Comparison of ENCODE assay signal across 8 cellular contexts in the genomic region with DNA sequence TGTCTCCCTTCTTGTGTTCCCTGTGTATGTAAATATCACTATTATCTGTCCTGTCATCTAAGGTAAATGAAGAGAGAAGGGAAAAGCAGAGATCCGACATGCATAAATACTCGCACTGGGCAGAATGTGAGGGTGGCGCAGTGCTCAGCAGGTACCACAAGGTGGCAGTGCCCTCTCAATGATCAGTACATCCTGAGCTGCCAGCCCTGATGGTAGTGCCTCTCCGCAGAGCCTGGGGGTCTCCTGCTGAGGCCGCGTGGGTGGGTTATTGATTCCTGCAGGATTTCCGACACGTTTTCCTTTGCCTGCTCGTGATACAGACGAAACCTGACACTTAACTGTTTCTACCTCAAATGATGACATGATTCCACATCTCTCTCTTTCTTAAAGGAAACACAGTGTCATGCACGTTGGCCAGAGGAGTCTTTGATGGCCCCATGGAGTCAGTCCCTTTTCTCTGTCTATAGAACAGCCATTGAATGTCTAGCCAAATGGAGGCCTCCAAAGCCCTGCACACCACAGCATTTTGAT. TPM values are rescaled to one million over a fixed set of nuclear protein-coding genes. Genes with fewer than 3 reads are reported as not detected.
DNase-seq lines count a peak whose midpoint lies in the region; ATAC-seq and TF ChIP-seq lines count a peak whose summit lies in the region.

No MANE protein-coding gene starts in this region.

- H3K4me3 ChIP-seq in lung, result no peak overlapping the region

- H3K27me3 Mint-ChIP-seq in activated CD4-positive, alpha-beta T cell treated with anti-CD3 and anti-CD28 coated beads, Interleukin-2, amount 10 ng/mL, durations not matched to agents 7 days and 5 days, result peaks cover 17% of the 10 kb centered on the region

- no peaks in the 10 kb centered on the region for H3K9me3 Mint-ChIP-seq in activated CD4-positive, alpha-beta T cell treated with anti-CD3 and anti-CD28 coated beads, Interleukin-2, amount 10 ng/mL, durations not matched to agents 7 days and 5 days

- DNase-seq in C1 segment of cervical spinal cord (lab: John Stamatoyannopoulos, UW) (peak in 12 of 14 donors; percentile 21 to 67 (median 41)), GM19238 (ENCODE audit: insufficient read length, low spot score) (peak; percentile 47), NCI-H460 (ENCODE audit: extremely low read depth, low read depth) (peak; percentile 54), dedifferentiated amniotic fluid mesenchymal stem cell (ENCODE audit: extremely low spot score) (peak; percentile 45), lung (ENCODE audit: low spot score) (peak; percentile 59)
- peak; percentile 76 for DNase-seq in activated CD4-positive, alpha-beta T cell treated with anti-CD3 and anti-CD28 coated beads, Interleukin-2, amount 10 ng/mL, durations not matched to agents 7 days and 5 days
- DNase-seq in stimulated activated CD8-positive, alpha-beta memory T cell treated with anti-CD3 and anti-CD28 coated beads, Interleukin-12 subunit alpha, Interleukin-12 subunit beta, amount 100 ng/mL, for 1 hour (ENCODE audit: low read depth), result peak; percentile 58

- H3K9me3 ChIP-seq in lung (ENCODE audit: control insufficient read depth in 2 of 2, insufficient read depth in 1 of 2, low read length in 1 of 2), result no peaks in the 10 kb centered on the region

- peaks cover 19% of the 10 kb centered on the region for H3K4me1 Mint-ChIP-seq in activated CD4-positive, alpha-beta T cell treated with anti-CD3 and anti-CD28 coated beads, Interleukin-2, amount 10 ng/mL, durations not matched to agents 7 days and 5 days

- H3K36me3 ChIP-seq in lung (ENCODE audit: control insufficient read depth in 2 of 2, insufficient read depth in 2 of 2, low read length in 2 of 2), result no peaks in the 10 kb centered on the region

- POLR2A ChIA-PET in activated CD4-positive, alpha-beta T cell treated with anti-CD3 and anti-CD28 coated beads, Interleukin-2, amount 10 ng/mL, durations not matched to agents 7 days and 5 days (lab: Charles Lee), result no interaction called here

- H3K36me3 Mint-ChIP-seq in activated CD4-positive, alpha-beta T cell treated with anti-CD3 and anti-CD28 coated beads, Interleukin-2, amount 10 ng/mL, durations not matched to agents 7 days and 5 days (ENCODE audit: low read depth), result no peaks in the 10 kb centered on the region

- H3K27ac Mint-ChIP-seq in activated CD4-positive, alpha-beta T cell treated with anti-CD3 and anti-CD28 coated beads, Interleukin-2, amount 10 ng/mL, durations not matched to agents 7 days and 5 days, result no peak overlapping the region

- CTCF ChIA-PET in activated CD4-positive, alpha-beta T cell treated with anti-CD3 and anti-CD28 coated beads, Interleukin-2, amount 10 ng/mL, durations not matched to agents 7 days and 5 days (lab: Charles Lee), result interaction anchor here (0.5 to 2.5 kb wide), 7 partner anchors 10 to 353 kb away, joined by 3 to 14 read pairs (median 3); no protein-coding TSS in a partner anchor

- TF ChIP-seq CTCF in lung (IDR thresholded peaks at IDR 0.05; ENCODE audit: control extremely low read depth, extremely low read depth), result peak; percentile 92

- no peak overlapping the region for H3K4me3 Mint-ChIP-seq in activated CD4-positive, alpha-beta T cell treated with anti-CD3 and anti-CD28 coated beads, Interleukin-2, amount 10 ng/mL, durations not matched to agents 7 days and 5 days

- H3K27me3 ChIP-seq in lung (ENCODE audit: control insufficient read depth, insufficient read depth), result no peaks in the 10 kb centered on the region

- peaks cover 0 to 2% of the 10 kb centered on the region in 2 donors for H3K4me1 ChIP-seq in lung (ENCODE audit: control insufficient read depth in 2 of 2, insufficient read depth in 2 of 2, low read length in 2 of 2)

- 2 to 4% methylated on average over 11 of the region's 11 CpGs for WGBS in lung, 2 donors

- H3K27ac ChIP-seq in lung (ENCODE audit: low read depth in 1 of 2, low read length in 1 of 2), result no peak overlapping the region

- ATAC-seq in HG03175 (IDR thresholded peaks at IDR 0.05; ENCODE audit: unreplicated experiment) (peak; percentile 94), lung (ENCODE audit: insufficient read depth, low FRiP score) (peak; percentile 79)

RNA-seq across cellular contexts. Expression of a gene that starts 19.8 kb away (rescaled TPM):
- total RNA-seq in NCI-H460 (2014; rRNA removed; shearing (Covaris generic)), result not detected in 2 replicates
- polyA plus RNA-seq in NCI-H460 (2014; cell fraction: nucleus; rRNA removed), result not detected in 2 replicates
- total RNA-seq in activated CD4-positive, alpha-beta T cell treated with anti-CD3 and anti-CD28 coated beads, Interleukin-2, amount 10 ng/mL, durations not matched to agents 7 days and 5 days, result not detected
- under 1 TPM in 1 of 2 donors, not detected in 1; 0.31 TPM for total RNA-seq in lung
- under 1 TPM; 0.05 to 0.65 TPM for polyA plus RNA-seq in lung

RNA-seq across cellular contexts. Expression of a gene that starts 23.3 kb away (rescaled TPM):
- total RNA-seq in NCI-H460 (2014; rRNA removed; shearing (Covaris generic)), result not detected in 2 replicates
- polyA plus RNA-seq in NCI-H460 (2014; cell fraction: nucleus; rRNA removed), result not detected in 2 replicates
- not detected for total RNA-seq in activated CD4-positive, alpha-beta T cell treated with anti-CD3 and anti-CD28 coated beads, Interleukin-2, amount 10 ng/mL, durations not matched to agents 7 days and 5 days
- not detected for total RNA-seq in lung
- polyA plus RNA-seq in lung, result not detected

RNA-seq across cellular contexts. Expression of a gene that starts 39.3 kb away (rescaled TPM):
- total RNA-seq in NCI-H460 (2014; rRNA removed; shearing (Covaris generic)), result not detected in 2 replicates
- not detected in 2 replicates for polyA plus RNA-seq in NCI-H460 (2014; cell fraction: nucleus; rRNA removed)
- not detected for total RNA-seq in activated CD4-positive, alpha-beta T cell treated with anti-CD3 and anti-CD28 coated beads, Interleukin-2, amount 10 ng/mL, durations not matched to agents 7 days and 5 days
- not detected for total RNA-seq in lung
- not detected for polyA plus RNA-seq in lung
